Comparison of ENCODE assay signal across 9 cellular contexts in the genomic region with DNA sequence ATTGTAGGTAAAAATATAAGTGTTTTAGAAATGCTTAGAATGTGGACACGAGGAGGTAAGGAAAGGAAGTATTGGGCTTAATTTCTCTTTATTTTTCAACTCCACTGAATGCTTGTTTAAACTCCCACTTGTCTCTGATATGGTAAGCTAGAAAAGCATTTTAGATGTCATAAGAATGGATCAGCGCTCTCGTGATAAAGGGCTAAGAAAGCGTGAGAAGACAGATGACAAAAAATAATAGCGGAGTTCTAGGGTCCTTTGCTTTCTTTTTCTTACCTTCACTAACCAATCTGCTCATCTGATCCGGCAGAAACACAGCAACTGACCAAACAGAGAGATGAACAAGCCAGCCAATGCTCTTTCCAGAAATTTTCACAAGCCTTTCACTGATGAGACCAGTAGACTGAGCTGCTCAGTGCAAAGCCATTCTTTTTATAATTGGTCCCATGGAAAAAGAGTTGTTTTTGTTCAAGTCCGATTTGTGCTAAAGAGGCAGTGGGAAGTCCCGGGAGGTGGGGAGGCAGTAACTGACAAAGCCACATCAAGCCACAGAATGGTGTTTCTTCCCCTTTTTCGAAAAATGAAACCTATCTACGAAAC. TPM values are rescaled to one million over a fixed set of nuclear protein-coding genes. Genes with fewer than 3 reads are reported as not detected.
A peak's percentile ranks its signal among the peaks of the same experiment; 100 is the strongest.
DNase-seq lines count a peak whose midpoint lies in the region; ATAC-seq and TF ChIP-seq lines count a peak whose summit lies in the region.
"Had no signal": no experiment of that assay in that cellular context is flagged by ENCODE, and none has a peak within 500 bp of the region (broad histone marks: within the 10 kb centered on the region; RNA-seq: fewer than 3 reads in every experiment).

A gene with protein sequence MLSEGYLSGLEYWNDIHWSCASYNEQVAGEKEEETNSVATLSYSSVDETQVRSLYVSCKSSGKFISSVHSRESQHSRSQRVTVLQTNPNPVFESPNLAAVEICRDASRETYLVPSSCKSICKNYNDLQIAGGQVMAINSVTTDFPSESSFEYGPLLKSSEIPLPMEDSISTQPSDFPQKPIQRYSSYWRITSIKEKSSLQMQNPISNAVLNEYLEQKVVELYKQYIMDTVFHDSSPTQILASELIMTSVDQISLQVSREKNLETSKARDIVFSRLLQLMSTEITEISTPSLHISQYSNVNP (minus strand): TSS at position 405 of the 600 bp plus-strand sequence. CDS start 17,411 bp downstream, outside the sequence.

- peak within 1 kb of the TSS in 1 of 3 donors; percentile 13 for H3K4me3 ChIP-seq in breast epithelium

- peak; percentile 65 for DNase-seq in GM13977 (ENCODE audit: low spot score)
- DNase-seq in Kasumi-1 (lab: John Stamatoyannopoulos, UW): peak; percentile 77 to 84
- DNase-seq in activated naive CD4-positive, alpha-beta T cell treated with Interleukin-2 at 50 U/mL for 16 hours: peak; percentile 22
- peak; percentile 33 for DNase-seq in stimulated activated CD8-positive, alpha-beta memory T cell treated with anti-CD3 and anti-CD28 coated beads, Interleukin-4, amount 100 ng/mL, for 48 hours
- no peak for DNase-seq in breast epithelium (ENCODE audit: low spot score in 2 of 2)
- no peak for DNase-seq in occipital lobe (lab: John Stamatoyannopoulos, UW)
- no peak for DNase-seq in kidney glomerular epithelial cell (lab: John Stamatoyannopoulos, UW)

- no peak within 1 kb of the TSS for H3K27ac ChIP-seq in breast epithelium

- no peaks in the 10 kb centered on the region for H3K9me3 ChIP-seq in breast epithelium

- H3K36me3 ChIP-seq in breast epithelium: no peaks in the 10 kb centered on the region

- in situ Hi-C loops in GM13977 (cut with MboI; ENCODE audit: low pct_unique_long_range_greater_than_20kb, low sequenced_read_pairs, unreplicated experiment): loop anchor here (10.0 kb wide), 1 partner anchor 127 kb away; no protein-coding TSS in a partner anchor

- intact Hi-C loops in breast epithelium (cut with DNase I; ENCODE audit: low total_unique reads): no loop called here

- no peak for TF ChIP-seq CTCF in GM13977 (IDR thresholded peaks at IDR 0.05; ENCODE audit: extremely low read depth, insufficient read depth, missing control alignments)
- no peak for TF ChIP-seq CTCF in breast epithelium (IDR thresholded peaks at IDR 0.05)

- no peaks in the 10 kb centered on the region for H3K4me1 ChIP-seq in breast epithelium

- peak; percentile 80 for ATAC-seq in GM21619 (IDR thresholded peaks at IDR 0.05; ENCODE audit: unreplicated experiment)

- H3K27me3 ChIP-seq in breast epithelium: no peaks in the 10 kb centered on the region

- TF ChIP-seq POLR2A in breast epithelium (IDR thresholded peaks at IDR 0.05): no peak

RNA-seq across cellular contexts. Expression of the gene that starts here (rescaled TPM):
- total RNA-seq in breast epithelium (1 to 10 TPM in 2 of 3 donors, under 1 TPM in 1; 0.66 to 1.6 (median 1.4) TPM), occipital lobe (1.4 TPM)
- total RNA-seq: HT1080 had no signal

Comparison
In these comparisons a context has a peak if more than half of its experiments do, and no peak if none do; other contexts are left out.
1. DNase-seq: peak in GM13977 (single experiment), Kasumi-1 (2 of 2), activated naive CD4-positive, alpha-beta T cell treated with Interleukin-2 at 50 U/mL for 16 hours (single experiment) and stimulated activated CD8-positive, alpha-beta memory T cell treated with anti-CD3 and anti-CD28 coated beads, Interleukin-4, amount 100 ng/mL, for 48 hours (single experiment); none in breast epithelium (0 of 2), occipital lobe (single experiment) and kidney glomerular epithelial cell (single experiment).